ENCODE assay signal across 24 cellular contexts in the genomic region with DNA sequence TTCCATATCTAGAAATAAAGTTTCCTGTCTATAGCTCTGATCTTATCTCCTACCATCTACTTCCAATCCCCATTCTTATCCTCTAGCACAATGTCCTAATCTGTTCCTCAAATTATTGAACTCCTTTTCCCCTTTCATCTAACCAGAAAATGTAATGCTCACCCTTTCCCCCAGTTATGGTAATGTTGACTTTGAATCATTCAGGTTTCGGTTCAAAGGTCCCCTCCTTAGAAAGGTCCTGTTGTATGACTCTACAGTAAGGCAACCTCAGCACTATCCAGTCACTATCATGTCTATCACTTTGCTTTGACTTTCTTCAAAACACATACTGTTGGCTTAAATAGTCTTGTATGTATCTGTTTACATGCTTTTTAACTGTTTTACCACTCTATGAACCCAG.
DNase-seq lines count a peak whose midpoint lies in the region; ATAC-seq, FAIRE-seq and TF ChIP-seq lines count a peak whose summit lies in the region.
"Had no signal": no experiment of that assay in that cellular context is flagged by ENCODE, and none has a peak within 500 bp of the region (broad histone marks: within the 10 kb centered on the region; RNA-seq: fewer than 3 reads in every experiment).

No MANE protein-coding gene starts in this region.

- POLR2A ChIA-PET in PC-9 (lab: Charles Lee; ENCODE audit: unreplicated experiment) = interaction anchor here (0.5 kb wide), 1 partner anchor 156 kb away, joined by 4 read pairs; no protein-coding TSS in a partner anchor
- POLR2A ChIA-PET in HepG2 (lab: Yijun Ruan, JAX) = no interaction called here

- 0 out of 2 replicates have a peak, but pooled peaks cover 4% of the 10 kb centered on the region for H3K9me2 ChIP-seq in PC-9 (ENCODE audit: insufficient read depth)

- H3K4me1 ChIP-seq in PC-9 (replicated peaks; ENCODE audit: insufficient read depth) (no peaks in the 10 kb centered on the region; the same call in 1 of the 2 replicates), HepG2 (ENCODE audit: insufficient read depth, low read length) (peaks cover 23% of the 10 kb centered on the region)
- H3K4me1 ChIP-seq: BLaER1 had no signal

- TF ChIP-seq EP300 in HepG2 (IDR thresholded peaks at IDR 0.05; ENCODE audit: low read depth in 2 of 2, low read length in 2 of 2) = peak in 1 of 2 experiments; percentile 75; a peak in 2 of 4 replicates
- TF ChIP-seq EP300 in HepG2 (CRISPR knock-in tag; IDR thresholded peaks at IDR 0.05; ENCODE audit: borderline replicate concordance) = peak; percentile 33; the same call in 1 of the 2 replicates

- H3K36me3 ChIP-seq in PC-9 (ENCODE audit: low read depth) (no peaks in the 10 kb centered on the region), HepG2 (replicated peaks in 1 of 2; ENCODE audit: control insufficient read depth in 1 of 2, insufficient read depth in 2 of 2, low read length in 2 of 2) (no peaks in the 10 kb centered on the region)
- H3K36me3 ChIP-seq: BLaER1 had no signal

- FAIRE-seq in HepG2 (lab: Jason Lieb, UNC) = peak; percentile 63

- intact Hi-C loops in PC-9 (cut with micrococcal nuclease; ENCODE audit: unreplicated experiment) = no loop called here
- intact Hi-C loops in HepG2 (cut with micrococcal nuclease; ENCODE audit: unreplicated experiment) = loop anchor here (2.0 kb wide), 1 partner anchor 24 kb away; no protein-coding TSS in a partner anchor

- H4K20me1 ChIP-seq in PC-9 (ENCODE audit: insufficient read depth) = no peaks in the 10 kb centered on the region
- H4K20me1 ChIP-seq in HepG2 (ENCODE audit: insufficient read depth, low read length) = no peaks in the 10 kb centered on the region
- H4K20me1 ChIP-seq: BLaER1 had no signal

- H3K9me3 ChIP-seq in PC-9 (ENCODE audit: insufficient read depth, low read depth) (no peaks in the 10 kb centered on the region), HepG2 (ENCODE audit: low read length) (no peaks in the 10 kb centered on the region)
- H3K9me3 ChIP-seq: BLaER1 had no signal

- TF ChIP-seq RAD21 in HepG2 (CRISPR knock-in tag; IDR thresholded peaks at IDR 0.05) = no peak

- 0 out of 2 replicates have a peak overlapping the region, but pooled peaks have one; percentile 1 for H2AFZ ChIP-seq in PC-9
- H2AFZ ChIP-seq in HepG2 (ENCODE audit: low read length) = no peak overlapping the region

- ATAC-seq in HepG2 (peak; percentile 100), HG03571 (IDR thresholded peaks at IDR 0.05; ENCODE audit: unreplicated experiment) (no peak)
- ATAC-seq: SK-N-SH treated with all-trans-retinoic acid at 6 μM for 48 hours had no signal

- CTCF ChIA-PET in PC-9 (lab: Charles Lee) = no interaction called here
- CTCF ChIA-PET in HepG2 (lab: Yijun Ruan, JAX; ENCODE audit: low intra/inter-chr PET ratio, low total read pairs) = no interaction called here

- H3K9ac ChIP-seq in HepG2 (ENCODE audit: insufficient read depth, low read depth, low read length) = no peak overlapping the region
- H3K9ac ChIP-seq: BLaER1 had no signal

- H3K27me3 ChIP-seq in PC-9 (ENCODE audit: insufficient read depth, low read depth) (no peaks in the 10 kb centered on the region), HepG2 (ENCODE audit: control insufficient read depth in 1 of 2, insufficient read depth in 2 of 2, low read length in 2 of 2) (no peaks in the 10 kb centered on the region)
- H3K27me3 ChIP-seq: BLaER1 had no signal

- H3K4me3 ChIP-seq in PC-9 = no peak overlapping the region
- H3K4me3 ChIP-seq in HepG2 (replicated peaks in 1 of 3; ENCODE audit: insufficient read depth in 1 of 3, low read depth in 2 of 3, low read length in 3 of 3) = no peak overlapping the region
- H3K4me3 ChIP-seq: BLaER1 had no signal

- H3F3A ChIP-seq in PC-9 (ENCODE audit: insufficient read depth, low read depth) = no peaks in the 10 kb centered on the region

- DNase-seq in HT-29 (ENCODE audit: low spot score) = peak; percentile 58
- peak in 1 of 2 experiments; percentile 45 for DNase-seq in PC-9
- DNase-seq in HepG2 (ENCODE audit: low spot score) = peak; percentile 85
- no peak for DNase-seq in activated naive CD4-positive, alpha-beta T cell (lab: John Stamatoyannopoulos, UW)
- no peak for DNase-seq in DMS79 (lab: John Stamatoyannopoulos, UW)
- DNase-seq in dermis blood vessel endothelial cell = no peak
- DNase-seq: ACHN; CD4-positive, alpha-beta T cell; DMS153; EL; GF-D8; H7; MV-4-11; NCI-H1105 treated with DMSO at 0.1 percent for 48 hours; NCI-H2029 treated with DMSO at 0.1 percent for 48 hours; NCI-H2171 treated with DMSO at 0.1 percent for 48 hours; NCI-H524 treated with DMSO at 0.1 percent for 48 hours; OCI-M1; RPMI8226; SHP77 treated with DMSO at 0.1 percent for 48 hours; T-helper 1 cell had no signal

- 4% methylated on average over 1 of the region's 1 CpG for WGBS in HepG2 (ENCODE audit: low lambda C conversion rate)

- no TSS peak for BruUV-seq in PC-9 (replicated peaks; lab: Mats Ljungman, UMichigan)
- no TSS peak for BruUV-seq in HepG2 (replicated peaks; lab: Mats Ljungman, UMichigan)

- H3K4me2 ChIP-seq in PC-9 (no peak overlapping the region), HepG2 (ENCODE audit: low read depth, low read length) (no peak overlapping the region)
- H3K4me2 ChIP-seq: BLaER1 had no signal

- in situ Hi-C loops in HepG2 (cut with HindIII; ENCODE audit: extremely low pct_ligation_motif_present, low pct_unique_long_range_greater_than_20kb) = no loop called here

- TF ChIP-seq POLR2A in HepG2 (IDR thresholded peaks at IDR 0.05; ENCODE audit: insufficient read depth in 1 of 2, low read depth in 2 of 2, low read length in 2 of 2) = no peak

- no peaks in the 10 kb centered on the region for H3K79me2 ChIP-seq in PC-9 (ENCODE audit: low read depth)
- H3K79me2 ChIP-seq in HepG2 (ENCODE audit: insufficient read depth, low read length) = no peaks in the 10 kb centered on the region

- no peak overlapping the region for H3K27ac ChIP-seq in PC-9
- no peak overlapping the region for H3K27ac ChIP-seq in HepG2 (ENCODE audit: extremely low read length, insufficient read depth, low read length)
- H3K27ac ChIP-seq: BLaER1 had no signal

- no peak for TF ChIP-seq CTCF in PC-9 (conservative IDR thresholded peaks at IDR 0.05)
- no peak for TF ChIP-seq CTCF in HepG2 (CRISPR knock-in tag; IDR thresholded peaks at IDR 0.05)

TF ChIP-seq in HepG2, 621 proteins besides CTCF, POLR2A, EP300 and RAD21 (continues in another document):
- peak; percentile 81 for TF ChIP-seq GATAD2A (CRISPR knock-in tag; IDR thresholded peaks at IDR 0.05)
- peak; percentile 80 for TF ChIP-seq HNF4A (CRISPR knock-in tag; IDR thresholded peaks at IDR 0.05)
- no peak for TF ChIP-seq MEIS1 (CRISPR knock-in tag; IDR thresholded peaks at IDR 0.05; ENCODE audit: borderline replicate concordance)
- TF ChIP-seq, protein P1, sequence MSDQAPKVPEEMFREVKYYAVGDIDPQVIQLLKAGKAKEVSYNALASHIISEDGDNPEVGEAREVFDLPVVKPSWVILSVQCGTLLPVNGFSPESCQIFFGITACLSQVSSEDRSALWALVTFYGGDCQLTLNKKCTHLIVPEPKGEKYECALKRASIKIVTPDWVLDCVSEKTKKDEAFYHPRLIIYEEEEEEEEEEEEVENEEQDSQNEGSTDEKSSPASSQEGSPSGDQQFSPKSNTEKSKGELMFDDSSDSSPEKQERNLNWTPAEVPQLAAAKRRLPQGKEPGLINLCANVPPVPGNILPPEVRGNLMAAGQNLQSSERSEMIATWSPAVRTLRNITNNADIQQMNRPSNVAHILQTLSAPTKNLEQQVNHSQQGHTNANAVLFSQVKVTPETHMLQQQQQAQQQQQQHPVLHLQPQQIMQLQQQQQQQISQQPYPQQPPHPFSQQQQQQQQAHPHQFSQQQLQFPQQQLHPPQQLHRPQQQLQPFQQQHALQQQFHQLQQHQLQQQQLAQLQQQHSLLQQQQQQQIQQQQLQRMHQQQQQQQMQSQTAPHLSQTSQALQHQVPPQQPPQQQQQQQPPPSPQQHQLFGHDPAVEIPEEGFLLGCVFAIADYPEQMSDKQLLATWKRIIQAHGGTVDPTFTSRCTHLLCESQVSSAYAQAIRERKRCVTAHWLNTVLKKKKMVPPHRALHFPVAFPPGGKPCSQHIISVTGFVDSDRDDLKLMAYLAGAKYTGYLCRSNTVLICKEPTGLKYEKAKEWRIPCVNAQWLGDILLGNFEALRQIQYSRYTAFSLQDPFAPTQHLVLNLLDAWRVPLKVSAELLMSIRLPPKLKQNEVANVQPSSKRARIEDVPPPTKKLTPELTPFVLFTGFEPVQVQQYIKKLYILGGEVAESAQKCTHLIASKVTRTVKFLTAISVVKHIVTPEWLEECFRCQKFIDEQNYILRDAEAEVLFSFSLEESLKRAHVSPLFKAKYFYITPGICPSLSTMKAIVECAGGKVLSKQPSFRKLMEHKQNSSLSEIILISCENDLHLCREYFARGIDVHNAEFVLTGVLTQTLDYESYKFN (CRISPR knock-in tag; conservative IDR thresholded peaks at IDR 0.05) = peak; percentile 79
- TF ChIP-seq BCL6 (CRISPR knock-in tag; IDR thresholded peaks at IDR 0.05) = peak; percentile 79
- no peak for TF ChIP-seq TARDBP (CRISPR knock-in tag; IDR thresholded peaks at IDR 0.05)
- TF ChIP-seq RXRA (CRISPR knock-in tag; IDR thresholded peaks at IDR 0.05) = peak; percentile 44; the same call in 1 of the 2 replicates
- peak; percentile 41 for TF ChIP-seq CREM (IDR thresholded peaks at IDR 0.05)
- no peak for TF ChIP-seq CREM (CRISPR knock-in tag; IDR thresholded peaks at IDR 0.05)
- TF ChIP-seq RXRB (CRISPR knock-in tag; IDR thresholded peaks at IDR 0.05; ENCODE audit: borderline replicate concordance) = peak; percentile 98
- no peak for TF ChIP-seq FOXP1 (IDR thresholded peaks at IDR 0.05)
- TF ChIP-seq FOXP1 (CRISPR knock-in tag; IDR thresholded peaks at IDR 0.05) = peak; percentile 44; the same call in 1 of the 2 replicates
- TF ChIP-seq NCOA2 (CRISPR knock-in tag; IDR thresholded peaks at IDR 0.05) = peak; percentile 43; the same call in 1 of the 2 replicates
- peak; percentile 81 for TF ChIP-seq MAFF (IDR thresholded peaks at IDR 0.05; ENCODE audit: low read depth, low read length)

Comparison
In these comparisons a context has a peak if more than half of its experiments do, and no peak if none do; other contexts are left out.
1. DNase-seq: peak in HT-29 (single experiment) and HepG2 (single experiment); none in activated naive CD4-positive, alpha-beta T cell (0 of 4), DMS79 (single experiment) and dermis blood vessel endothelial cell (single experiment).